Comparison of ENCODE assay signal across 13 cellular contexts in the genomic region with DNA sequence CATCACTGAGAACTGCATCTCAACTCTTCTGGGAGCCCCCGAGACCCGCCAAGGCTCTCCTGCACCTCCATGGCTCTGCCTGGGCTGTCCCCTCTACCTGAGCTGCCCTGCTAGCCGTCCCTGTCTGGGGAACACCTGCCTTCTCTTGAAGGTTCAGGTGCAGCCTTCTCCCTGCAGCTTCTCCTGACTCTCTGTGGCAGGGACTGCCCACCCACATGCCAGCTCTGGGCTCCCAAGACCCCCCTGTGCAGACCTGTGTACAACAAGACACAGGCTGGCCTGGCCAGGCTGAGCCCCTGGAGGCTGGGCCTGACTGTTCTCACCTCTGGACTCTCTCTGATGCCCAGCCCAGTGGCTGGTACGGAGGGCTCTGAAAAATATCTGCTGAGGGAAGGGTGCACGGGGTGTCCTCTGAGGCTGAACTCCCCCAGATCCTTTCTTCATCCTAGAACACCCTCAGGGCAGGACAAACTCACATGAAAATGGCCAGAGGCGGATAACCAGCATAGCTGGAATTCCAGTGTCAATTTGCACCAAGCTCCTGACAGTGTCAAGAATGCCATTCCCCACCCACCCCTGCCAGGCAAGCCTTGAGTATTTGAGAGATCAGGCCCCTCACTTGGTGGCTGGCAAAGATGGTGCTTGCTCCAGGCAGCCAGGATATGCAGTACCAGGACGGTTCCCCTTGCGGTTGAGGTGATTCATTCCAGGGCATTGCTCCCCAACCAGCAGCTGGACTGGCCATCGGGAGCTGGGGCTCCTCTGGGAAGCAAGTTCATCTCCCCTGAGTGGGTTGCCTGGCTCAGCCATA. TPM values are rescaled to one million over a fixed set of nuclear protein-coding genes. Genes with fewer than 3 reads are reported as not detected.
A peak's percentile ranks its signal among the peaks of the same experiment; 100 is the strongest.
DNase-seq lines count a peak whose midpoint lies in the region; ATAC-seq and TF ChIP-seq lines count a peak whose summit lies in the region.
"Had no signal": no experiment of that assay in that cellular context is flagged by ENCODE, and none has a peak within 500 bp of the region (broad histone marks: within the 10 kb centered on the region; RNA-seq: fewer than 3 reads in every experiment).

No MANE protein-coding gene starts in this region.

- H2AFZ ChIP-seq in trophoblast cell (ENCODE audit: insufficient read depth, low read length, poor library complexity), result no peak overlapping the region

- peak overlapping the region; percentile 86 for H3K18ac ChIP-seq in trophoblast cell (ENCODE audit: low read length)

- peak overlapping the region; percentile 77 for H3K14ac ChIP-seq in trophoblast cell (ENCODE audit: low read length)

- no peaks in the 10 kb centered on the region for H3K9me3 ChIP-seq in RWPE2 (ENCODE audit: severe bottlenecking)
- H3K9me3 ChIP-seq in trophoblast cell (ENCODE audit: insufficient read depth, low read depth, low read length), result peaks cover 4% of the 10 kb centered on the region
- H3K9me3 ChIP-seq in transverse colon, result no peaks in the 10 kb centered on the region
- H3K9me3 ChIP-seq: neutrophil had no signal

- H3K79me2 ChIP-seq in trophoblast cell (ENCODE audit: control insufficient read depth, insufficient read depth, low read length, poor library complexity), result peaks cover 11% of the 10 kb centered on the region

- peaks cover 51% of the 10 kb centered on the region for H3K36me3 ChIP-seq in RWPE2 (ENCODE audit: low read depth)
- H3K36me3 ChIP-seq in trophoblast cell (ENCODE audit: control insufficient read depth in 1 of 2, insufficient read depth in 2 of 2, low read length in 2 of 2), result peaks cover 43 to 66% of the 10 kb centered on the region in 2 experiments
- peaks cover 0 to 5% (median 2%) of the 10 kb centered on the region in 4 donors for H3K36me3 ChIP-seq in transverse colon

- H4K8ac ChIP-seq in trophoblast cell (ENCODE audit: low read depth, low read length), result peak overlapping the region; percentile 69

- peak overlapping the region; percentile 98 for H2BK120ac ChIP-seq in trophoblast cell (ENCODE audit: insufficient read depth, low read length, poor library complexity)

- H2BK5ac ChIP-seq in trophoblast cell (ENCODE audit: low read depth, low read length, poor library complexity), result peak overlapping the region; percentile 93

- peak overlapping the region; percentile 56 for H3K4ac ChIP-seq in trophoblast cell (ENCODE audit: low read depth, low read length)

- H3K4me3 ChIP-seq in RWPE2 (ENCODE audit: severe bottlenecking) (no peak overlapping the region), trophoblast cell (ENCODE audit: low read depth, low read length) (no peak overlapping the region), transverse colon (no peak overlapping the region)

- no peak for TF ChIP-seq EP300 in transverse colon (IDR thresholded peaks at IDR 0.05; ENCODE audit: low read depth)

- peak overlapping the region; percentile 96 for H2AK5ac ChIP-seq in trophoblast cell (ENCODE audit: low read length)

- H4K12ac ChIP-seq in trophoblast cell (ENCODE audit: low read depth, low read length), result no peak overlapping the region

- H3K4me1 ChIP-seq in RWPE2 (ENCODE audit: insufficient read depth, poor library complexity, severe bottlenecking), result peaks cover 50% of the 10 kb centered on the region
- peaks cover 51 to 68% of the 10 kb centered on the region in 2 experiments for H3K4me1 ChIP-seq in trophoblast cell (ENCODE audit: control insufficient read depth in 1 of 2, insufficient read depth in 2 of 2, low read length in 2 of 2)
- H3K4me1 ChIP-seq in transverse colon, result peaks cover 6 to 13% (median 8%) of the 10 kb centered on the region in 4 donors

- no peak overlapping the region for H3K23ac ChIP-seq in trophoblast cell (ENCODE audit: low read length)

- in situ Hi-C loops in transverse colon (cut with MboI; ENCODE audit: low pct_ligation_motif_present in 1 of 4, low pct_unique_long_range_greater_than_20kb in 1 of 4, low sequenced_read_pairs in 3 of 4), result no loop called here

- peak overlapping the region; percentile 6 for H3K4me2 ChIP-seq in trophoblast cell (ENCODE audit: low read length)

- peak; percentile 56 for ATAC-seq in RWPE2 (ENCODE audit: low read depth)

- H2BK12ac ChIP-seq in trophoblast cell (ENCODE audit: low read length), result peak overlapping the region; percentile 90

- TF ChIP-seq POLR2A in transverse colon (IDR thresholded peaks at IDR 0.05), result no peak

- TF ChIP-seq CTCF in RWPE2 (IDR thresholded peaks at IDR 0.05; ENCODE audit: poor library complexity, severe bottlenecking), result no peak
- TF ChIP-seq CTCF in transverse colon (IDR thresholded peaks at IDR 0.05), result no peak

- intact Hi-C loops in transverse colon (cut with DNase I; ENCODE audit: low total_unique reads), result no loop called here

- no peak overlapping the region for H3K9ac ChIP-seq in trophoblast cell (ENCODE audit: low read length)

- H3K27ac ChIP-seq in RWPE2 (ENCODE audit: poor library complexity, severe bottlenecking), result peak overlapping the region; percentile 96
- peak overlapping the region; percentile 95 for H3K27ac ChIP-seq in trophoblast cell (ENCODE audit: low read depth, low read length)
- H3K27ac ChIP-seq in transverse colon, result no peak overlapping the region
- H3K27ac ChIP-seq: HL-60, neutrophil had no signal

- no CpG with 5 or more reads among the region's 9 CpGs for WGBS in trophoblast cell (ENCODE audit: extremely low coverage, insufficient coverage, insufficient read length)
- WGBS in transverse colon (ENCODE audit: low coverage in 1 of 2), 2 donors, result 80% methylated on average over 9 of the region's 9 CpGs; no CpG with 5 or more reads in 1 of the 2 donors

- H4K91ac ChIP-seq in trophoblast cell (ENCODE audit: low read depth, low read length), result peak overlapping the region; percentile 80

- peaks cover 48% of the 10 kb centered on the region for H3K79me1 ChIP-seq in trophoblast cell (ENCODE audit: low read length)

- DNase-seq in GM03348 (ENCODE audit: low spot score) (peak; percentile 36), RWPE2 (ENCODE audit: low spot score) (no peak), glomerular visceral epithelial cell (ENCODE audit: extremely low spot score) (peak; percentile 80), trophoblast cell (peak; percentile 86 to 96), NCI-H2081 (lab: John Stamatoyannopoulos, UW) (no peak), NCI-H146 treated with DMSO at 0.1 percent for 48 hours (lab: John Stamatoyannopoulos, UW; ENCODE audit: unreplicated experiment) (no peak), transverse colon (no peak)
- DNase-seq in stimulated activated CD4-positive, alpha-beta T cell treated with anti-CD3 and anti-CD28 coated beads, Interleukin-1b, Interleukin-23, amount 100 ng/mL, for 48 hours, result no peak
- DNase-seq: CD8-positive, alpha-beta memory T cell; NCI-H1436; stimulated activated CD4-positive, alpha-beta T cell treated with anti-CD3 and anti-CD28 coated beads, Interleukin-4, amount 100 ng/mL, for 1 hour had no signal

- H3K27me3 ChIP-seq in RWPE2 (ENCODE audit: insufficient read depth, poor library complexity, severe bottlenecking) (no peaks in the 10 kb centered on the region), trophoblast cell (ENCODE audit: insufficient read depth, low read length) (no peaks in the 10 kb centered on the region), transverse colon (no peaks in the 10 kb centered on the region)
- H3K27me3 ChIP-seq: neutrophil had no signal

RNA-seq across cellular contexts. Expression of a gene that starts 40.9 kb away (rescaled TPM):
- polyA plus RNA-seq in trophoblast cell (2013), result 12.2 and 12.4 TPM in 2 replicates
- total RNA-seq in transverse colon, result 10 to 100 TPM; 15.7 to 30.0 (median 24.1) TPM

Comparison
In these comparisons a context has a peak if more than half of its experiments do, and no peak if none do; other contexts are left out.
1. DNase-seq: peak in GM03348 (single experiment), glomerular visceral epithelial cell (single experiment) and trophoblast cell (2 of 2); none in RWPE2 (single experiment), stimulated activated CD4-positive, alpha-beta T cell treated with anti-CD3 and anti-CD28 coated beads, Interleukin-1b, Interleukin-23, amount 100 ng/mL, for 48 hours (single experiment), NCI-H2081 (0 of 2), NCI-H146 treated with DMSO at 0.1 percent for 48 hours (single experiment) and transverse colon (single experiment).
2. H3K27ac ChIP-seq: peak in RWPE2 (single experiment) and trophoblast cell (single experiment); none in transverse colon (0 of 4).